ENCODE assay signal across 14 cellular contexts in the genomic region with DNA sequence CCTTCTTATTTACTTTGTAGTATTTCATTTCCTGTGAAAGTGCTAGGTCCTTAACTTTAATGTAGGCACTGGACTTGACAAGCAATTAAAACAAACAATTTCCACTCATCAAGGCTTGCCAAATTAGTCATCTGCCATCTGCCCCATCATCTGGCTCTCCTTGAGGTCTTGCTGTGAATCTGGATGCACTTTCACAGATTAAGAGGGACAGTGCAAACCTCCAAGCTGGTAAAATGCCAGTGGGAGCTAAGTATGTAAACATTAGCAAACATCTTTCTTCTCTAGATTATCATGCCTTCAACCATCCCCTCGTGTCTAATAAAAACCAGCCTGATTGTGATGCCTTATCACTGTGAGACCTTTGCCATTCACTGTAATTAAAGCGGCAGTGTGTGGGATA.
A peak's percentile ranks its signal among the peaks of the same experiment; 100 is the strongest.
DNase-seq lines count a peak whose midpoint lies in the region; ATAC-seq and TF ChIP-seq lines count a peak whose summit lies in the region.
"Had no signal": no experiment of that assay in that cellular context is flagged by ENCODE, and none has a peak within 500 bp of the region (broad histone marks: within the 10 kb centered on the region; RNA-seq: fewer than 3 reads in every experiment).

No MANE protein-coding gene starts in this region.

- TF ChIP-seq CTCF in right lobe of liver (IDR thresholded peaks at IDR 0.05) = no peak
- no peak for TF ChIP-seq CTCF in CD8-positive, alpha-beta T cell (IDR thresholded peaks at IDR 0.05)

- H3K4me3 Mint-ChIP-seq in CD8-positive, alpha-beta T cell = no peak overlapping the region

- CTCF ChIA-PET in CD8-positive, alpha-beta T cell (lab: Charles Lee) = no interaction called here

- H3K27ac ChIP-seq in right lobe of liver = no peak overlapping the region
- H3K27ac ChIP-seq in CD8-positive, alpha-beta T cell (ENCODE audit: low read depth, low read length) = no peak overlapping the region
- H3K27ac ChIP-seq: gastroesophageal sphincter, spleen, VCaP had no signal

- TF ChIP-seq POLR2A in right lobe of liver (IDR thresholded peaks at IDR 0.05) = no peak

- H3K9me3 Mint-ChIP-seq in CD8-positive, alpha-beta T cell = peaks cover 6% of the 10 kb centered on the region

- intact Hi-C loops in right lobe of liver (cut with DNase I) = no loop called here
- intact Hi-C loops in CD8-positive, alpha-beta T cell (cut with DNase I, micrococcal nuclease) = no loop called here

- ATAC-seq in right lobe of liver = no peak
- ATAC-seq in CD8-positive, alpha-beta T cell = no peak
- ATAC-seq: gastroesophageal sphincter, GM12878, left lobe of liver had no signal

- DNase-seq in DMS153 (lab: John Stamatoyannopoulos, UW) = peak; percentile 95
- DNase-seq in NCI-H128 (lab: John Stamatoyannopoulos, UW; ENCODE audit: unreplicated experiment) = peak; percentile 61
- DNase-seq in NCI-H748 treated with DMSO at 0.1 percent for 48 hours (lab: John Stamatoyannopoulos, UW) = peak; percentile 93
- peak; percentile 77 for DNase-seq in fibroblast of gingiva (ENCODE audit: low read depth)
- no peak for DNase-seq in activated T-cell treated with anti-CD3 and anti-CD28 coated beads, Interleukin-2, amount 50 U/mL, for 1 hour
- DNase-seq in right lobe of liver = no peak
- no peak for DNase-seq in CD8-positive, alpha-beta T cell
- no peak for DNase-seq in AG20443 (ENCODE audit: low spot score)
- DNase-seq: activated effector memory CD4-positive, alpha-beta T cell treated with anti-CD3 and anti-CD28 coated beads, Interleukin-2, amount 50 U/mL, for 16 hours; spleen had no signal

- H3K4me1 ChIP-seq in right lobe of liver = no peaks in the 10 kb centered on the region
- no peaks in the 10 kb centered on the region for H3K4me1 ChIP-seq in CD8-positive, alpha-beta T cell (ENCODE audit: insufficient read depth, low read length)
- H3K4me1 ChIP-seq: gastroesophageal sphincter, spleen had no signal

- H3K4me3 ChIP-seq in right lobe of liver = no peak overlapping the region
- H3K4me3 ChIP-seq in CD8-positive, alpha-beta T cell (ENCODE audit: low read depth, low read length) = no peak overlapping the region
- H3K4me3 ChIP-seq: gastroesophageal sphincter, GM12878, spleen had no signal

- no peaks in the 10 kb centered on the region for H3K36me3 ChIP-seq in right lobe of liver
- no peaks in the 10 kb centered on the region for H3K36me3 ChIP-seq in CD8-positive, alpha-beta T cell (ENCODE audit: insufficient read depth, low read length)
- H3K36me3 ChIP-seq: gastroesophageal sphincter, spleen had no signal

- H3K27ac Mint-ChIP-seq in CD8-positive, alpha-beta T cell = no peak overlapping the region

- no peaks in the 10 kb centered on the region for H3K4me1 Mint-ChIP-seq in CD8-positive, alpha-beta T cell (ENCODE audit: low read depth)

- H3K27me3 Mint-ChIP-seq in CD8-positive, alpha-beta T cell (ENCODE audit: low read depth) = no peaks in the 10 kb centered on the region

- H3K9me3 ChIP-seq in right lobe of liver = no peaks in the 10 kb centered on the region
- no peaks in the 10 kb centered on the region for H3K9me3 ChIP-seq in CD8-positive, alpha-beta T cell (ENCODE audit: low read length)
- H3K9me3 ChIP-seq: gastroesophageal sphincter, spleen had no signal

- WGBS in right lobe of liver (ENCODE audit: insufficient coverage, low coverage, low lambda C conversion rate, missing lambda C conversion rate) = 29% methylated on average over 2 of the region's 2 CpGs

- H3K27me3 ChIP-seq in right lobe of liver = no peaks in the 10 kb centered on the region
- no peaks in the 10 kb centered on the region for H3K27me3 ChIP-seq in CD8-positive, alpha-beta T cell (ENCODE audit: insufficient read depth, low read length)
- H3K27me3 ChIP-seq: gastroesophageal sphincter, spleen had no signal

- POLR2A ChIA-PET in CD8-positive, alpha-beta T cell (lab: Charles Lee) = no interaction called here

- H3K36me3 Mint-ChIP-seq in CD8-positive, alpha-beta T cell = no peaks in the 10 kb centered on the region

Comparison
In these comparisons a context has a peak if more than half of its experiments do, and no peak if none do; other contexts are left out.
1. DNase-seq: peak in DMS153 (single experiment), NCI-H128 (single experiment), NCI-H748 treated with DMSO at 0.1 percent for 48 hours (single experiment) and fibroblast of gingiva (single experiment); none in activated T-cell treated with anti-CD3 and anti-CD28 coated beads, Interleukin-2, amount 50 U/mL, for 1 hour (single experiment), right lobe of liver (0 of 3), CD8-positive, alpha-beta T cell (0 of 7) and AG20443 (single experiment).